ENCODE assay signal across 1 cellular context in the genomic region with DNA sequence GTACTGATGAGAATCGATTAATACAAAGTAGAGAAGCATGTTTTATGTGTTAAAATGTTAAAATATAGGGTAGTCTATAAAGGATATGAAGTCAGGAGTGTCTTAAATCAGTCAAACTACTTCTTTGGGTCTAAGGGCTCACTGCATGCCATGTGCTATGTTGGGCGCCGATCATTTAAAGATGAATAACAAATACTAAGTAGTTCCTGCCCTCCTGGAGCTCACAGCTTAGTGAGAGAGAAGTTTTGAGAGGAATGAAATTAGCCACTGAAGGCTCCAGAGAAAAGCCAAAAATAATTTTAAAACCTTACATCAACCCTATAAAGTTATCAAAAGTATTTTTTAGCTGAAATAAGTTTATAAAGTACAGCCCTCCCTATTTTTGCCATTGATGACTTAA.
TF ChIP-seq lines count a peak whose summit lies in the region.

No MANE protein-coding gene starts in this region.

TF ChIP-seq in GM23338, 12 proteins besides CTCF, POLR2A, EP300 and RAD21 (continued from another document):
- TF ChIP-seq ZNF462 (CRISPR knock-in tag; IDR thresholded peaks at IDR 0.05), result no peak
